1 cellular context compared by ENCODE assay signal in genomic region chr10:13614530-13615332, GRCh38.
TF ChIP-seq lines count a peak whose summit lies in the region.

No MANE protein-coding gene starts in this region.

TF ChIP-seq in HEK293, 187 proteins besides CTCF, POLR2A, EP300 and RAD21 (continued from another document and continues in another):
- TF ChIP-seq HIC1 (tag by site-specific recombination; IDR thresholded peaks at IDR 0.05) (peak; percentile 43; the same call in 1 of the 2 replicates), ZNF121 (tag by site-specific recombination; IDR thresholded peaks at IDR 0.05) (no peak), HOXC10 (CRISPR knock-in tag; IDR thresholded peaks at IDR 0.05) (no peak), ZNF169 (tag by site-specific recombination; IDR thresholded peaks at IDR 0.05) (no peak), ZFP3 (tag by site-specific recombination; IDR thresholded peaks at IDR 0.05; ENCODE audit: low read depth) (no peak), ZNF623 (tag by site-specific recombination; IDR thresholded peaks at IDR 0.05) (no peak), ZNF571 (tag by site-specific recombination; IDR thresholded peaks at IDR 0.05) (no peak), SCRT1 (tag by site-specific recombination; IDR thresholded peaks at IDR 0.05; ENCODE audit: borderline replicate concordance) (no peak), ZNF529 (tag by site-specific recombination; IDR thresholded peaks at IDR 0.05; ENCODE audit: insufficient replicate concordance) (no peak), ZBTB17 (tag by site-specific recombination; IDR thresholded peaks at IDR 0.05) (peak; percentile 39; the same call in 1 of the 2 replicates), ZNF692 (tag by site-specific recombination; IDR thresholded peaks at IDR 0.05) (no peak), ZNF19 (tag by site-specific recombination; IDR thresholded peaks at IDR 0.05; ENCODE audit: low read depth) (no peak), ZNF426 (tag by site-specific recombination; IDR thresholded peaks at IDR 0.05) (no peak), ZNF146 (tag by site-specific recombination; IDR thresholded peaks at IDR 0.05) (no peak), ZNF585B (tag by site-specific recombination; IDR thresholded peaks at IDR 0.05) (no peak), RBAK (tag by site-specific recombination; IDR thresholded peaks at IDR 0.05) (no peak), ZNF830 (tag by site-specific recombination; IDR thresholded peaks at IDR 0.05; ENCODE audit: low read depth) (no peak), ZNF324 (tag by site-specific recombination; IDR thresholded peaks at IDR 0.05) (no peak), BCL6B (tag by site-specific recombination; IDR thresholded peaks at IDR 0.05) (no peak), ZNF138 (tag by site-specific recombination; IDR thresholded peaks at IDR 0.05; ENCODE audit: borderline replicate concordance) (no peak), ZNF302 (tag by site-specific recombination; IDR thresholded peaks at IDR 0.05; ENCODE audit: low read depth) (no peak), ZBTB1 (tag by site-specific recombination; IDR thresholded peaks at IDR 0.05) (no peak), ZNF148 (tag by site-specific recombination; IDR thresholded peaks at IDR 0.05; ENCODE audit: borderline replicate concordance) (no peak), ZNF776 (tag by site-specific recombination; IDR thresholded peaks at IDR 0.05; ENCODE audit: borderline replicate concordance) (no peak), ZNF548 (tag by site-specific recombination; IDR thresholded peaks at IDR 0.05) (no peak), ZSCAN16 (tag by site-specific recombination; IDR thresholded peaks at IDR 0.05) (no peak), ZNF140 (tag by site-specific recombination; IDR thresholded peaks at IDR 0.05) (no peak), ZXDB (tag by site-specific recombination; IDR thresholded peaks at IDR 0.05) (no peak), FEZF1 (tag by site-specific recombination; IDR thresholded peaks at IDR 0.05) (no peak), ZNF416 (tag by site-specific recombination; IDR thresholded peaks at IDR 0.05) (no peak), BCL11B (tag by site-specific recombination; IDR thresholded peaks at IDR 0.05; ENCODE audit: low read depth) (no peak), GFI1B (tag by site-specific recombination; IDR thresholded peaks at IDR 0.05) (peak; percentile 56; the same call in 1 of the 2 replicates), ZNF248 (tag by site-specific recombination; IDR thresholded peaks at IDR 0.05) (no peak), ZNF639 (tag by site-specific recombination; IDR thresholded peaks at IDR 0.05) (no peak), ZNF544 (tag by site-specific recombination; IDR thresholded peaks at IDR 0.05) (no peak), ZNF488 (tag by site-specific recombination; IDR thresholded peaks at IDR 0.05) (no peak), GLI4 (tag by site-specific recombination; IDR thresholded peaks at IDR 0.05) (no peak), ZNF23 (tag by site-specific recombination; IDR thresholded peaks at IDR 0.05; ENCODE audit: borderline replicate concordance) (no peak), WT1 (tag by site-specific recombination; IDR thresholded peaks at IDR 0.05) (peak; percentile 62; the same call in 1 of the 2 replicates), ZNF677 (tag by site-specific recombination; IDR thresholded peaks at IDR 0.05) (no peak)
- TF ChIP-seq, protein P1, sequence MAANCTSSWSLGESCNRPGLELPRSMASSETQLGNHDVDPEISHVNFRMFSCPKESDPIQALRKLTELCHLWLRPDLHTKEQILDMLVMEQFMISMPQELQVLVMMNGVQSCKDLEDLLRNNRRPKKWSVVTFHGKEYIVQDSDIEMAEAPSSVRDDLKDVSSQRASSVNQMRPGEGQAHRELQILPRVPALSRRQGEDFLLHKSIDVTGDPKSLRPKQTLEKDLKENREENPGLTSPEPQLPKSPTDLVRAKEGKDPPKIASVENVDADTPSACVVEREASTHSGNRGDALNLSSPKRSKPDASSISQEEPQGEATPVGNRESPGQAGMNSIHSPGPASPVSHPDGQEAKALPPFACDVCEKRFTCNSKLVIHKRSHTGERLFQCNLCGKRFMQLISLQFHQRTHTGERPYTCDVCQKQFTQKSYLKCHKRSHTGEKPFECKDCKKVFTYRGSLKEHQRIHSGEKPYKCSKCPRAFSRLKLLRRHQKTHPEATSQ (tag by site-specific recombination; IDR thresholded peaks at IDR 0.05), result no peak
- TF ChIP-seq, protein P2, sequence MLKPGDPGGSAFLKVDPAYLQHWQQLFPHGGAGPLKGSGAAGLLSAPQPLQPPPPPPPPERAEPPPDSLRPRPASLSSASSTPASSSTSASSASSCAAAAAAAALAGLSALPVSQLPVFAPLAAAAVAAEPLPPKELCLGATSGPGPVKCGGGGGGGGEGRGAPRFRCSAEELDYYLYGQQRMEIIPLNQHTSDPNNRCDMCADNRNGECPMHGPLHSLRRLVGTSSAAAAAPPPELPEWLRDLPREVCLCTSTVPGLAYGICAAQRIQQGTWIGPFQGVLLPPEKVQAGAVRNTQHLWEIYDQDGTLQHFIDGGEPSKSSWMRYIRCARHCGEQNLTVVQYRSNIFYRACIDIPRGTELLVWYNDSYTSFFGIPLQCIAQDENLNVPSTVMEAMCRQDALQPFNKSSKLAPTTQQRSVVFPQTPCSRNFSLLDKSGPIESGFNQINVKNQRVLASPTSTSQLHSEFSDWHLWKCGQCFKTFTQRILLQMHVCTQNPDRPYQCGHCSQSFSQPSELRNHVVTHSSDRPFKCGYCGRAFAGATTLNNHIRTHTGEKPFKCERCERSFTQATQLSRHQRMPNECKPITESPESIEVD (tag by site-specific recombination; IDR thresholded peaks at IDR 0.05), result peak; percentile 78
- TF ChIP-seq, protein P3, sequence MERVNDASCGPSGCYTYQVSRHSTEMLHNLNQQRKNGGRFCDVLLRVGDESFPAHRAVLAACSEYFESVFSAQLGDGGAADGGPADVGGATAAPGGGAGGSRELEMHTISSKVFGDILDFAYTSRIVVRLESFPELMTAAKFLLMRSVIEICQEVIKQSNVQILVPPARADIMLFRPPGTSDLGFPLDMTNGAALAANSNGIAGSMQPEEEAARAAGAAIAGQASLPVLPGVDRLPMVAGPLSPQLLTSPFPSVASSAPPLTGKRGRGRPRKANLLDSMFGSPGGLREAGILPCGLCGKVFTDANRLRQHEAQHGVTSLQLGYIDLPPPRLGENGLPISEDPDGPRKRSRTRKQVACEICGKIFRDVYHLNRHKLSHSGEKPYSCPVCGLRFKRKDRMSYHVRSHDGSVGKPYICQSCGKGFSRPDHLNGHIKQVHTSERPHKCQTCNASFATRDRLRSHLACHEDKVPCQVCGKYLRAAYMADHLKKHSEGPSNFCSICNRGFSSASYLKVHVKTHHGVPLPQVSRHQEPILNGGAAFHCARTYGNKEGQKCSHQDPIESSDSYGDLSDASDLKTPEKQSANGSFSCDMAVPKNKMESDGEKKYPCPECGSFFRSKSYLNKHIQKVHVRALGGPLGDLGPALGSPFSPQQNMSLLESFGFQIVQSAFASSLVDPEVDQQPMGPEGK (tag by site-specific recombination; IDR thresholded peaks at IDR 0.05), result no peak
- TF ChIP-seq, protein P4, sequence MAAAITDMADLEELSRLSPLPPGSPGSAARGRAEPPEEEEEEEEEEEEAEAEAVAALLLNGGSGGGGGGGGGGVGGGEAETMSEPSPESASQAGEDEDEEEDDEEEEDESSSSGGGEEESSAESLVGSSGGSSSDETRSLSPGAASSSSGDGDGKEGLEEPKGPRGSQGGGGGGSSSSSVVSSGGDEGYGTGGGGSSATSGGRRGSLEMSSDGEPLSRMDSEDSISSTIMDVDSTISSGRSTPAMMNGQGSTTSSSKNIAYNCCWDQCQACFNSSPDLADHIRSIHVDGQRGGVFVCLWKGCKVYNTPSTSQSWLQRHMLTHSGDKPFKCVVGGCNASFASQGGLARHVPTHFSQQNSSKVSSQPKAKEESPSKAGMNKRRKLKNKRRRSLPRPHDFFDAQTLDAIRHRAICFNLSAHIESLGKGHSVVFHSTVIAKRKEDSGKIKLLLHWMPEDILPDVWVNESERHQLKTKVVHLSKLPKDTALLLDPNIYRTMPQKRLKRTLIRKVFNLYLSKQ (tag by site-specific recombination; IDR thresholded peaks at IDR 0.05; ENCODE audit: borderline replicate concordance), result no peak
- TF ChIP-seq, protein P5, sequence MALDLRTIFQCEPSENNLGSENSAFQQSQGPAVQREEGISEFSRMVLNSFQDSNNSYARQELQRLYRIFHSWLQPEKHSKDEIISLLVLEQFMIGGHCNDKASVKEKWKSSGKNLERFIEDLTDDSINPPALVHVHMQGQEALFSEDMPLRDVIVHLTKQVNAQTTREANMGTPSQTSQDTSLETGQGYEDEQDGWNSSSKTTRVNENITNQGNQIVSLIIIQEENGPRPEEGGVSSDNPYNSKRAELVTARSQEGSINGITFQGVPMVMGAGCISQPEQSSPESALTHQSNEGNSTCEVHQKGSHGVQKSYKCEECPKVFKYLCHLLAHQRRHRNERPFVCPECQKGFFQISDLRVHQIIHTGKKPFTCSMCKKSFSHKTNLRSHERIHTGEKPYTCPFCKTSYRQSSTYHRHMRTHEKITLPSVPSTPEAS (tag by site-specific recombination; IDR thresholded peaks at IDR 0.05), result no peak
